Comparison of ENCODE assay signal across 6 cellular contexts in genomic region chr11:111878385-111878765, GRCh38. TPM values are rescaled to one million over a fixed set of nuclear protein-coding genes. Genes with fewer than 3 reads are reported as not detected.
DNase-seq lines count a peak whose midpoint lies in the region; ATAC-seq, FAIRE-seq and TF ChIP-seq lines count a peak whose summit lies in the region.

No MANE protein-coding gene starts in this region.

- H2AK5ac ChIP-seq in H1 (ENCODE audit: low read depth, low read length): no peak overlapping the region

- H3K56ac ChIP-seq in H1 (replicated peaks; ENCODE audit: insufficient read length, low read depth, low read length): peak overlapping the region; percentile 59

- H3K36me3 ChIP-seq in H1 (ENCODE audit: control insufficient read depth in 2 of 4, insufficient read depth in 4 of 4, low read length in 3 of 4): no peaks in the 10 kb centered on the region

- H3K9ac ChIP-seq in H1 (replicated peaks in 1 of 4; ENCODE audit: extremely low read depth in 1 of 4, low read depth in 3 of 4, low read length in 3 of 4): peak overlapping the region; percentile 66 to 89 (median 74)

- no peak overlapping the region for H3K14ac ChIP-seq in H1 (ENCODE audit: insufficient read length)

- H2BK12ac ChIP-seq in H1 (ENCODE audit: low read depth, low read length): peak overlapping the region; percentile 40; the same call in 1 of the 2 replicates

- no peak overlapping the region for H3K23ac ChIP-seq in H1 (ENCODE audit: insufficient read length)

- H2BK120ac ChIP-seq in H1 (replicated peaks; ENCODE audit: low read depth, low read length): no peak overlapping the region

- peak overlapping the region; percentile 80 to 95 for H3K4me2 ChIP-seq in H1 (ENCODE audit: insufficient read depth in 1 of 2, low read depth in 2 of 2, low read length in 2 of 2)

- CTCF ChIA-PET in H1 (lab: Charles Lee; ENCODE audit: partially characterized antibody): interaction anchor here (0.8 to 6.2 kb wide), 17 partner anchors 13 to 515 kb away, joined by 3 to 36 read pairs (median 4); no protein-coding TSS in a partner anchor

- WGBS in H1 (ENCODE audit: extremely low coverage in 1 of 2, insufficient coverage in 1 of 2, insufficient read length in 1 of 2, insufficient replicate concordance in 2 of 2, low coverage in 1 of 2, low lambda C conversion rate in 2 of 2, missing lambda C conversion rate in 1 of 2), 2 experiments: 6% methylated on average over 10 of the region's 10 CpGs; no CpG with 5 or more reads in 1 of the 2 experiments

- H2BK5ac ChIP-seq in H1 (ENCODE audit: low read depth, low read length): peak overlapping the region; percentile 92

- H3K23me2 ChIP-seq in H1 (ENCODE audit: low read depth, low read length): peaks cover 2% of the 10 kb centered on the region; the same call in 1 of the 2 replicates

- peak in 1 of 2 experiments; percentile 15; a peak in 1 of 4 replicates for TF ChIP-seq RAD21 in H1 (IDR thresholded peaks at IDR 0.05 in 1 of 2, conservative IDR thresholded peaks at IDR 0.05 in 1 of 2; ENCODE audit: low read depth in 2 of 2, low read length in 2 of 2)

- H3K27ac ChIP-seq in H1 (ENCODE audit: low read depth, low read length): peak overlapping the region; percentile 70

- no peaks in the 10 kb centered on the region for H3K27me3 ChIP-seq in H1 (replicated peaks in 1 of 4; ENCODE audit: control insufficient read depth in 3 of 4, extremely low read depth in 1 of 4, insufficient read depth in 3 of 4, low read length in 3 of 4)

- FAIRE-seq in H1 (lab: Jason Lieb, UNC): peak; percentile 7

- TF ChIP-seq POLR2A in H1 (IDR thresholded peaks at IDR 0.05; ENCODE audit: control extremely low read depth in 1 of 2, low read depth in 2 of 2, low read length in 2 of 2): peak in 1 of 2 experiments; percentile 11; a peak in 1 of 3 replicates

- H2AFZ ChIP-seq in H1 (ENCODE audit: low read length): peak overlapping the region; percentile 96

- H4K5ac ChIP-seq in H1 (ENCODE audit: insufficient read length, low read depth, low read length): peak overlapping the region; percentile 24

- ATAC-seq in GM21528 (IDR thresholded peaks at IDR 0.05; ENCODE audit: low FRiP score, unreplicated experiment): peak; percentile 12

- H3K4ac ChIP-seq in H1 (replicated peaks; ENCODE audit: insufficient read length, low read depth, low read length): peak overlapping the region; percentile 27

- POLR2A ChIA-PET in H1 (lab: Charles Lee; ENCODE audit: partially characterized antibody): interaction anchor here (1.2 kb wide), 1 partner anchor 104 kb away, joined by 4 read pairs; no protein-coding TSS in a partner anchor

- no peaks in the 10 kb centered on the region for H4K20me1 ChIP-seq in H1 (replicated peaks in 1 of 2; ENCODE audit: control insufficient read depth in 1 of 2, insufficient read depth in 2 of 2, low read length in 2 of 2)

- peak overlapping the region; percentile 85; the same call in 1 of the 2 replicates for H4K8ac ChIP-seq in H1 (ENCODE audit: extremely low read depth, insufficient read depth, low read length)

- TF ChIP-seq CTCF in H1 (IDR thresholded peaks at IDR 0.05; ENCODE audit: control extremely low read depth in 1 of 3, insufficient read depth in 1 of 3, low read depth in 1 of 3, low read length in 3 of 3): no peak

- peak overlapping the region; percentile 20; the same call in 1 of the 2 replicates for H3K18ac ChIP-seq in H1 (ENCODE audit: extremely low read depth, low read length)

- H4K91ac ChIP-seq in H1 (replicated peaks; ENCODE audit: insufficient read length, low read length): peak overlapping the region; percentile 76

- H3K79me1 ChIP-seq in H1 (ENCODE audit: low read depth, low read length): 0 out of 2 replicates have a peak, but pooled peaks cover 2% of the 10 kb centered on the region

- H3K4me3 ChIP-seq in H1 (ENCODE audit: extremely low read depth in 1 of 4, insufficient read depth in 2 of 4, low read depth in 3 of 4, low read length in 4 of 4): peak overlapping the region; percentile 57 to 93 (median 82)
- H3K4me3 ChIP-seq in skeletal muscle cell (ENCODE audit: low read depth, low read length): peak overlapping the region; percentile 74

- no peaks in the 10 kb centered on the region for H3K9me3 ChIP-seq in H1 (ENCODE audit: insufficient read depth in 2 of 2, low read depth in 1 of 2, low read length in 1 of 2)

- no peaks in the 10 kb centered on the region for H3K79me2 ChIP-seq in H1 (ENCODE audit: control insufficient read depth in 1 of 2, insufficient read depth in 2 of 2, low read length in 2 of 2)

- H3K4me1 ChIP-seq in H1 (replicated peaks in 1 of 4; ENCODE audit: control insufficient read depth in 3 of 4, insufficient read depth in 4 of 4, low read length in 3 of 4): no peaks in the 10 kb centered on the region

- no peak overlapping the region for H2BK20ac ChIP-seq in H1 (ENCODE audit: low read length)

- H2BK15ac ChIP-seq in H1 (ENCODE audit: low read length): no peak overlapping the region

- no peak for TF ChIP-seq EP300 in H1 (IDR thresholded peaks at IDR 0.05; ENCODE audit: borderline replicate concordance in 1 of 2, low read depth in 2 of 2, low read length in 2 of 2)

- DNase-seq in LHCN-M2 (ENCODE audit: low read depth): peak; percentile 45
- no peak for DNase-seq in H1 (ENCODE audit: low read depth in 1 of 2, low spot score in 2 of 2)
- DNase-seq in skeletal muscle cell (ENCODE audit: low read depth): no peak
- no peak for DNase-seq in activated CD8-positive, alpha-beta memory T cell treated with anti-CD3 and anti-CD28 coated beads, Interleukin-2, amount 50 U/mL, for 48 hours
- DNase-seq in activated gamma-delta T cell treated with Interleukin-2 at 50 U/mL for 16 hours: no peak

TF ChIP-seq in H1, 55 proteins besides CTCF, POLR2A, EP300 and RAD21 (continues in another document):
- TF ChIP-seq EGR1 (IDR thresholded peaks at IDR 0.05; ENCODE audit: borderline replicate concordance, low read depth, low read length) (no peak), SP4 (IDR thresholded peaks at IDR 0.05; ENCODE audit: low read length) (no peak)

RNA-seq across cellular contexts. Expression of gene FDXACB1, which starts 0.6 kb away (rescaled TPM):
- 2.8 and 2.9 TPM in 2 replicates for total RNA-seq in LHCN-M2 (2014; rRNA removed)
- 0.85 TPM for polyA plus RNA-seq in LHCN-M2 (2012)
- 2.3 and 2.4 TPM in 2 replicates for total RNA-seq in H1 (2021; fragmentation: NEBNext Ultra II Directional; extraction: Animal tissue kit (Norgen Biotek cat#: 25700))
- 0.85 and 1.4 TPM in 2 replicates for polyA plus RNA-seq in H1 (2011; rRNA removed)
- polyA plus RNA-seq in H1 (2011; cell fraction: cytosol; rRNA removed): 1.6 TPM
- polyA plus RNA-seq in H1 (2011; cell fraction: nucleus; rRNA removed): 1.3 TPM
- polyA plus RNA-seq in H1 (2012, experiment 1 of 2): 1.6 to 2.3 TPM (median 1.9 TPM) in 4 replicates
- polyA plus RNA-seq in H1 (2012, experiment 2 of 2): 0.55 TPM
- 1.7 TPM for polyA plus RNA-seq in H1 (2013, experiment 1 of 2)
- 1.5 TPM for polyA plus RNA-seq in H1 (2013, experiment 2 of 2)
- 1.7 and 2.9 TPM in 2 replicates for polyA minus RNA-seq in H1 (2011; rRNA and poly(A)+ RNA removed)
- polyA minus RNA-seq in H1 (2011; cell fraction: cytosol; rRNA and poly(A)+ RNA removed): 1.9 TPM
- 2.2 TPM for polyA minus RNA-seq in H1 (2011; cell fraction: nucleus; rRNA and poly(A)+ RNA removed)

RNA-seq across cellular contexts. Expression of gene CFAP68, which starts 1.0 kb away (rescaled TPM):
- total RNA-seq in LHCN-M2 (2014; rRNA removed): 19.9 and 27.1 TPM in 2 replicates
- polyA plus RNA-seq in LHCN-M2 (2012): 27.3 TPM
- 21.4 and 22.6 TPM in 2 replicates for total RNA-seq in H1 (2021; fragmentation: NEBNext Ultra II Directional; extraction: Animal tissue kit (Norgen Biotek cat#: 25700))
- 28.7 and 43.1 TPM in 2 replicates for polyA plus RNA-seq in H1 (2011; rRNA removed)
- polyA plus RNA-seq in H1 (2011; cell fraction: cytosol; rRNA removed): 29.0 TPM
- polyA plus RNA-seq in H1 (2011; cell fraction: nucleus; rRNA removed): 20.6 TPM
- 31.1 to 42.7 TPM (median 37.9 TPM) in 4 replicates for polyA plus RNA-seq in H1 (2012, experiment 1 of 2)
- 12.3 TPM for polyA plus RNA-seq in H1 (2012, experiment 2 of 2)
- 44.8 TPM for polyA plus RNA-seq in H1 (2013, experiment 1 of 2)
- 49.2 TPM for polyA plus RNA-seq in H1 (2013, experiment 2 of 2)
- 24.7 and 47.9 TPM in 2 replicates for polyA minus RNA-seq in H1 (2011; rRNA and poly(A)+ RNA removed)
- 7.2 TPM for polyA minus RNA-seq in H1 (2011; cell fraction: cytosol; rRNA and poly(A)+ RNA removed)
- 13.5 TPM for polyA minus RNA-seq in H1 (2011; cell fraction: nucleus; rRNA and poly(A)+ RNA removed)

RNA-seq across cellular contexts. Expression of gene ALG9, which starts 7.0 kb away (rescaled TPM):
- total RNA-seq in LHCN-M2 (2014; rRNA removed): 41.2 and 44.4 TPM in 2 replicates
- 27.9 TPM for polyA plus RNA-seq in LHCN-M2 (2012)
- total RNA-seq in H1 (2021; fragmentation: NEBNext Ultra II Directional; extraction: Animal tissue kit (Norgen Biotek cat#: 25700)): 16.4 and 23.5 TPM in 2 replicates
- 17.8 and 24.5 TPM in 2 replicates for polyA plus RNA-seq in H1 (2011; rRNA removed)
- 21.5 TPM for polyA plus RNA-seq in H1 (2011; cell fraction: cytosol; rRNA removed)
- polyA plus RNA-seq in H1 (2011; cell fraction: nucleus; rRNA removed): 14.6 TPM
- 17.9 to 23.4 TPM (median 20.5 TPM) in 4 replicates for polyA plus RNA-seq in H1 (2012, experiment 1 of 2)
- 13.5 TPM for polyA plus RNA-seq in H1 (2012, experiment 2 of 2)
- polyA plus RNA-seq in H1 (2013, experiment 1 of 2): 42.8 TPM
- polyA plus RNA-seq in H1 (2013, experiment 2 of 2): 46.7 TPM
- 33.8 and 40.4 TPM in 2 replicates for polyA minus RNA-seq in H1 (2011; rRNA and poly(A)+ RNA removed)
- polyA minus RNA-seq in H1 (2011; cell fraction: cytosol; rRNA and poly(A)+ RNA removed): 12.5 TPM
- 18.6 TPM for polyA minus RNA-seq in H1 (2011; cell fraction: nucleus; rRNA and poly(A)+ RNA removed)

RNA-seq across cellular contexts. Expression of gene CRYAB, which starts 33.2 kb away (rescaled TPM):
- total RNA-seq in LHCN-M2 (2014; rRNA removed): 69.9 and 70.6 TPM in 2 replicates
- 387 TPM for polyA plus RNA-seq in LHCN-M2 (2012)
- 2.0 and 4.0 TPM in 2 replicates for total RNA-seq in H1 (2021; fragmentation: NEBNext Ultra II Directional; extraction: Animal tissue kit (Norgen Biotek cat#: 25700))
- 1.9 and 2.9 TPM in 2 replicates for polyA plus RNA-seq in H1 (2011; rRNA removed)
- 1.4 TPM for polyA plus RNA-seq in H1 (2011; cell fraction: cytosol; rRNA removed)
- polyA plus RNA-seq in H1 (2011; cell fraction: nucleus; rRNA removed): 2.9 TPM
- polyA plus RNA-seq in H1 (2012, experiment 1 of 2): 1.6 to 4.0 TPM (median 2.3 TPM) in 4 replicates
- polyA plus RNA-seq in H1 (2012, experiment 2 of 2): 2.0 TPM
- polyA plus RNA-seq in H1 (2013, experiment 1 of 2): 1.6 TPM
- 2.0 TPM for polyA plus RNA-seq in H1 (2013, experiment 2 of 2)
- 0.34 and 0.69 TPM in 2 replicates for polyA minus RNA-seq in H1 (2011; rRNA and poly(A)+ RNA removed)
- not detected for polyA minus RNA-seq in H1 (2011; cell fraction: cytosol; rRNA and poly(A)+ RNA removed)
- polyA minus RNA-seq in H1 (2011; cell fraction: nucleus; rRNA and poly(A)+ RNA removed): not detected

RNA-seq across cellular contexts. Expression of gene HSPB2, which starts 34.2 kb away (rescaled TPM):
- 0.58 and 1.6 TPM in 2 replicates for total RNA-seq in LHCN-M2 (2014; rRNA removed)
- 49.2 TPM for polyA plus RNA-seq in LHCN-M2 (2012)
- total RNA-seq in H1 (2021; fragmentation: NEBNext Ultra II Directional; extraction: Animal tissue kit (Norgen Biotek cat#: 25700)): 0.32 and 1.0 TPM in 2 replicates
- 0.86 and 1.4 TPM in 2 replicates for polyA plus RNA-seq in H1 (2011; rRNA removed)
- polyA plus RNA-seq in H1 (2011; cell fraction: cytosol; rRNA removed): 0.66 TPM
- polyA plus RNA-seq in H1 (2011; cell fraction: nucleus; rRNA removed): 0.77 TPM
- 0.44 to 0.58 TPM (median 0.51 TPM) in 3 of 4 replicates, not detected in the other for polyA plus RNA-seq in H1 (2012, experiment 1 of 2)
- polyA plus RNA-seq in H1 (2012, experiment 2 of 2): 0.39 TPM
- 0.08 TPM for polyA plus RNA-seq in H1 (2013, experiment 1 of 2)
- polyA plus RNA-seq in H1 (2013, experiment 2 of 2): 0.31 TPM
- polyA minus RNA-seq in H1 (2011; rRNA and poly(A)+ RNA removed): 0.32 TPM in 1 of 2 replicates, not detected in the other
- polyA minus RNA-seq in H1 (2011; cell fraction: cytosol; rRNA and poly(A)+ RNA removed): not detected
- polyA minus RNA-seq in H1 (2011; cell fraction: nucleus; rRNA and poly(A)+ RNA removed): not detected
